Comparison of ENCODE assay signal across 8 cellular contexts in the genomic region with DNA sequence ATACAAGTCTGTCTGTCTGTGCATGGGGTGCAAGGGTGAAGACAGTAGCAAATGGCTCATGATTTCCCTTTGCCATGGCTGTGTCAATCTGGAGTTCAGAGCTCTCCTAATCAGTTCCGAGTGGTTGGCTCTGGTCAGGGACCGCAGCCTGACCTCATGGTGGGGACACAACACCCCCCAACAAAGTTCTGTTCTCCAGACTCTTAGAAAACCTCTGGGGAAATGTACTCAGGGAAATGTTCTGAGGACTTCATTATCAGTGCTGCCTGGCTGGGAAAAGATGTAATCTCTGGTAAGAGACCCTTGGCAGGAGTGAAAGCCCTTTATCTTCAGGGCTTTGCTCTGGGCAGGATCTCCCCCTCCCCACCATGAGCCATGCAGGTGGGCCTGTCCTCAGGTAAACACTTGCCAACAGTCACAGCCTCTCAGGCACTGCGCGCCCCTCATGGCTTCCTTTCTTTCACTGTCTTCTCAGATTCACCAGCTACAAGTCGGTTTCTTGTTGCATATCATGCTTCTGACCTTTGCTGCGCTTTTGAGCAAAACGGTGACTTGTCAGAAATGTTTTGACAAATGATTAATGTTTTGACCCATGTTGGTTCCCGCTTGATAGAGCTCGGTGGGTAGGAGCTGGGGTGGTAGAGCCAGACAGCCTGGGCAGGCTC.
DNase-seq lines count a peak whose midpoint lies in the region; ATAC-seq lines count a peak whose summit lies in the region.

No MANE protein-coding gene starts in this region.

- DNase-seq in activated T-cell treated with anti-CD3 and anti-CD28 coated beads, Interleukin-2, amount 50 U/mL, for 48 hours: peak; percentile 68 to 70
- DNase-seq in stimulated activated CD4-positive, alpha-beta T cell treated with anti-CD3 and anti-CD28 coated beads, Interleukin-12 subunit alpha, Interleukin-12 subunit beta, amount 100 ng/mL, for 4 hours: peak; percentile 32
- DNase-seq in DMS 273 treated with DMSO at 0.1 percent for 48 hours (lab: John Stamatoyannopoulos, UW) (no peak), cerebellar nuclear complex (lab: John Stamatoyannopoulos, UW) (no peak), NCI-H1436 treated with DMSO at 0.1 percent for 48 hours (lab: John Stamatoyannopoulos, UW) (no peak)

- peak; percentile 44 for ATAC-seq in GM18907 (IDR thresholded peaks at IDR 0.05; ENCODE audit: unreplicated experiment)
- peak; percentile 38 for ATAC-seq in HG03175 (IDR thresholded peaks at IDR 0.05; ENCODE audit: unreplicated experiment)
- no peak for ATAC-seq in HG03135 (IDR thresholded peaks at IDR 0.05; ENCODE audit: unreplicated experiment)

Comparison
In these comparisons a context has a peak if more than half of its experiments do, and no peak if none do; other contexts are left out.
1. DNase-seq: peak in activated T-cell treated with anti-CD3 and anti-CD28 coated beads, Interleukin-2, amount 50 U/mL, for 48 hours (2 of 2) and stimulated activated CD4-positive, alpha-beta T cell treated with anti-CD3 and anti-CD28 coated beads, Interleukin-12 subunit alpha, Interleukin-12 subunit beta, amount 100 ng/mL, for 4 hours (single experiment); none in DMS 273 treated with DMSO at 0.1 percent for 48 hours (single experiment), cerebellar nuclear complex (0 of 2) and NCI-H1436 treated with DMSO at 0.1 percent for 48 hours (single experiment).